In the genomic region with DNA sequence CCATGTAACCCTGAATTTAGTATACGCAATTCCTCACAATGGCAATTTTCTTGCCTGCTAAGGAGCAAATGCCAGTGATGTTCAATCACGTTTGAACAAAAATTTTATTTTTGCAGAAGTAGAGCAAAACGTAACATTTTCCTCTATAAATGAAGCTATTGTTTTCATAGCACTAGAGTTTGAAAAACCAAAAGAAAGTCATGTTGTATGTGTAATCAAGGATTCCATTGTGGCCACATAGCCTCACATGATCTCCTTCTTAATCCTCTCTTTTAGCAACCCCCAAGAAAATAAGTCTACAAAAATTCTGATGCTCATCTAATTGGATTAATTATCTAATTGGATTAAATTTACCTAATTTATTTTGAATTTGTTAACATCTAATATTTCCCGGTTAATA, we compare ENCODE assay signal across 22 cellular contexts.
DNase-seq lines count a peak whose midpoint lies in the region; ATAC-seq and TF ChIP-seq lines count a peak whose summit lies in the region.
"Had no signal": no experiment of that assay in that cellular context is flagged by ENCODE, and none has a peak within 500 bp of the region (broad histone marks: within the 10 kb centered on the region; RNA-seq: fewer than 3 reads in every experiment).

No MANE protein-coding gene starts in this region.

- H3K4me1 ChIP-seq in PC-3 (ENCODE audit: insufficient read depth, low read length): no peaks in the 10 kb centered on the region
- H3K4me1 ChIP-seq: A549; BE2C; BLaER1 treated with 17β-estradiol and CSF1 and Interleukin-3, amounts not matched to agents 10 nM and 100 nM; HAP-1 had no signal

- no peak for ATAC-seq in PC-3
- ATAC-seq: A549 had no signal

- H3K27me3 Mint-ChIP-seq in MCF 10A (ENCODE audit: insufficient read depth, unreplicated experiment): no peaks in the 10 kb centered on the region
- H3K27me3 Mint-ChIP-seq: CD4-positive, alpha-beta T cell; CD8-positive, alpha-beta memory T cell had no signal

- H3K4me2 ChIP-seq in PC-3 (ENCODE audit: low read length): no peak overlapping the region
- H3K4me2 ChIP-seq: A549; BLaER1 treated with 17β-estradiol and CSF1 and Interleukin-3, amounts not matched to agents 10 nM and 100 nM had no signal

- H2AFZ ChIP-seq in PC-3 (ENCODE audit: low read length): 0 out of 2 replicates have a peak overlapping the region, but pooled peaks have one; percentile 26

- no peaks in the 10 kb centered on the region for H3F3A ChIP-seq in PC-3 (ENCODE audit: low read length, unreplicated experiment)

- no peak overlapping the region for H3K27ac Mint-ChIP-seq in MCF 10A (ENCODE audit: low read depth, unreplicated experiment)
- H3K27ac Mint-ChIP-seq: CD14-positive monocyte; CD4-positive, alpha-beta T cell; CD8-positive, alpha-beta memory T cell; HFFc6 had no signal

- intact Hi-C loops in PC-3 (cut with micrococcal nuclease) (no loop called here), MCF 10A (cut with micrococcal nuclease) (no loop called here)

- H3K4me3 Mint-ChIP-seq in MCF 10A (ENCODE audit: unreplicated experiment): no peak overlapping the region
- H3K4me3 Mint-ChIP-seq: CD14-positive monocyte; CD4-positive, alpha-beta T cell; CD8-positive, alpha-beta memory T cell; HFFc6 had no signal

- H3K9me3 ChIP-seq in PC-3 (ENCODE audit: low read length): 0 out of 2 replicates have a peak, but pooled peaks cover 10% of the 10 kb centered on the region
- H3K9me3 ChIP-seq: A549, BE2C, HAP-1 had no signal

- H3K4me3 ChIP-seq in PC-3 (ENCODE audit: low read length) (no peak overlapping the region), retinal pigment epithelial cell (ENCODE audit: low read length) (no peak overlapping the region)
- H3K4me3 ChIP-seq: A549; BLaER1 treated with 17β-estradiol and CSF1 and Interleukin-3, amounts not matched to agents 10 nM and 100 nM; HAP-1 had no signal

- H3K9me3 Mint-ChIP-seq in MCF 10A (ENCODE audit: unreplicated experiment): no peaks in the 10 kb centered on the region

- BruUV-seq in PC-3 (replicated peaks; lab: Mats Ljungman, UMichigan) (no TSS peak), MCF 10A (replicated peaks; lab: Mats Ljungman, UMichigan) (no TSS peak)

- no peaks in the 10 kb centered on the region for H3K27me3 ChIP-seq in PC-3 (ENCODE audit: low read length)
- H3K27me3 ChIP-seq: BE2C; BLaER1 treated with 17β-estradiol and CSF1 and Interleukin-3, amounts not matched to agents 10 nM and 100 nM had no signal

- POLR2A ChIA-PET in PC-3 (lab: Charles Lee; ENCODE audit: unreplicated experiment): no interaction called here
- POLR2A ChIA-PET in MCF 10A (lab: Yijun Ruan, JAX): no interaction called here

- DNase-seq in COLO829 (ENCODE audit: low spot score) (peak; percentile 61), PC-3 (no peak), epidermal melanocyte (ENCODE audit: insufficient read length, low spot score) (peak; percentile 41), retinal pigment epithelial cell (ENCODE audit: low read depth) (peak; percentile 71), DMS53 (lab: John Stamatoyannopoulos, UW) (no peak), SKM-1 (lab: John Stamatoyannopoulos, UW; ENCODE audit: unreplicated experiment) (no peak), MCF 10A (ENCODE audit: unreplicated experiment) (no peak)
- DNase-seq: 8988T; ACHN; AML-193; BE2C; Calu3; CD4-positive, alpha-beta T cell; CD8-positive, alpha-beta memory T cell; COR-L47; DND-41; GOT3; HFFc6 had no signal

- no peaks in the 10 kb centered on the region for H3K36me3 ChIP-seq in PC-3 (ENCODE audit: low read depth, low read length)
- H3K36me3 ChIP-seq: BE2C; BLaER1 treated with 17β-estradiol and CSF1 and Interleukin-3, amounts not matched to agents 10 nM and 100 nM; HAP-1 had no signal

- H3K9ac ChIP-seq in PC-3 (ENCODE audit: low read length): no peak overlapping the region
- H3K9ac ChIP-seq: BLaER1 treated with 17β-estradiol and CSF1 and Interleukin-3, amounts not matched to agents 10 nM and 100 nM had no signal

- H4K20me1 ChIP-seq in PC-3 (ENCODE audit: low read length): no peaks in the 10 kb centered on the region
- H4K20me1 ChIP-seq: BLaER1 treated with 17β-estradiol and CSF1 and Interleukin-3, amounts not matched to agents 10 nM and 100 nM had no signal

- no peaks in the 10 kb centered on the region for H3K9me2 ChIP-seq in PC-3 (replicated peaks; ENCODE audit: low read length)

- H3K4me1 Mint-ChIP-seq in MCF 10A (ENCODE audit: insufficient read depth, unreplicated experiment): no peaks in the 10 kb centered on the region
- H3K4me1 Mint-ChIP-seq: CD14-positive monocyte; CD8-positive, alpha-beta memory T cell had no signal

- no peak for TF ChIP-seq CTCF in PC-3 (conservative IDR thresholded peaks at IDR 0.05; ENCODE audit: low read depth, low read length)
- no peak for TF ChIP-seq CTCF in retinal pigment epithelial cell (conservative IDR thresholded peaks at IDR 0.05; ENCODE audit: low read depth, low read length)
- no peak for TF ChIP-seq CTCF in MCF 10A (IDR thresholded peaks at IDR 0.05; ENCODE audit: unreplicated experiment)

- CTCF ChIA-PET in PC-3 (lab: Charles Lee) (no interaction called here), MCF 10A (lab: Yijun Ruan, JAX) (interaction anchor here (0.6 to 1.0 kb wide), 4 partner anchors 726 to 1602 kb away, joined by 3 read pairs; no protein-coding TSS in a partner anchor)

- no peak overlapping the region for H3K27ac ChIP-seq in PC-3 (ENCODE audit: low read length)
- H3K27ac ChIP-seq: A549; BLaER1 treated with 17β-estradiol and CSF1 and Interleukin-3, amounts not matched to agents 10 nM and 100 nM had no signal

- no peaks in the 10 kb centered on the region for H3K36me3 Mint-ChIP-seq in MCF 10A (ENCODE audit: insufficient read depth, unreplicated experiment)
- H3K36me3 Mint-ChIP-seq: CD14-positive monocyte; CD8-positive, alpha-beta memory T cell had no signal

- H3K79me2 ChIP-seq in PC-3 (ENCODE audit: low read length): no peaks in the 10 kb centered on the region

Comparison
In these comparisons a context has a peak if more than half of its experiments do, and no peak if none do; other contexts are left out.
1. DNase-seq: peak in COLO829 (single experiment), epidermal melanocyte (single experiment) and retinal pigment epithelial cell (single experiment); none in PC-3 (single experiment), DMS53 (single experiment), SKM-1 (single experiment) and MCF 10A (single experiment).